32 cellular contexts compared by ENCODE assay signal in the genomic region with DNA sequence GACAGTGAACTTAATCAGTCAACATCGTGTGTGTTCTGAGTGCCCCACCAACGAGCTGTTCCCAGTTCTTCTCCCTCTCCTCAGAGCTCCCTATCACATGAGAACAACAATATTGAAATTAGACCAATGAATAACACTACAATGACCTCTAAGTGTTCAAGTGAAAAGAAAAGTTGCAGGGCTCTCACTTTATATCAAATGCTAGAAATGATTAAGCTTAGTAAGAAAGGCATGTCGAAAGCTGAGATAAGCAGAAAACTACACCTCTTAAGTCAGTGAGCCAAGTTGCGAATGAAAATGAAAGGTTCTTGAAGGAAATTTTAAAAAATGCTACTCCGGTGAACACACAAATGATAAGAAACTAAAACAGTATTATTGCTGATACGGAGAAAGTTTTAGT.
"Had no signal": no experiment of that assay in that cellular context is flagged by ENCODE, and none has a peak within 500 bp of the region (broad histone marks: within the 10 kb centered on the region; RNA-seq: fewer than 3 reads in every experiment).

No MANE protein-coding gene starts in this region.

- H3K4me3 ChIP-seq: adrenal gland, body of pancreas, breast epithelium had no signal

- DNase-seq: activated B cell treated with CpG ODN at 0.5 μM for 24 hours; activated CD4-positive, alpha-beta memory T cell treated with anti-CD3 and anti-CD28 coated beads for 36 hours; activated CD4-positive, alpha-beta T cell treated with anti-CD3 and anti-CD28 coated beads for 4 hours; activated CD4-positive, alpha-beta T cell treated with anti-CD3 and anti-CD28 coated beads, Interleukin-2, amount 10 ng/mL, durations not matched to agents 24 days and 14 days; activated CD4-positive, alpha-beta T cell treated with anti-CD3 and anti-CD28 coated beads, Interleukin-2, amount 50 U/mL, for 1 hour; activated CD4-positive, alpha-beta T cell treated with anti-CD3 and anti-CD28 coated beads, Interleukin-2, amount 50 U/mL, for 4 hours; activated CD4-positive, CD25-positive, alpha-beta regulatory T cell treated with anti-CD3 and anti-CD28 coated beads, Interleukin-2, amount 50 U/mL, for 72 hours; activated CD8-positive, alpha-beta memory T cell treated with anti-CD3 and anti-CD28 coated beads, Interleukin-2, amount 50 U/mL, for 4 hours; activated CD8-positive, alpha-beta T cell treated with anti-CD3 and anti-CD28 coated beads for 36 hours; activated effector memory CD4-positive, alpha-beta T cell treated with anti-CD3 and anti-CD28 coated beads, Interleukin-2, amount 50 U/mL, for 16 hours; activated gamma-delta T cell treated with Interleukin-2 at 50 U/mL for 16 hours; activated naive CD4-positive, alpha-beta T cell; activated naive CD4-positive, alpha-beta T cell treated with anti-CD3 and anti-CD28 coated beads for 36 hours; activated naive CD4-positive, alpha-beta T cell treated with anti-CD3 and anti-CD28 coated beads, Interleukin-2, amount 50 U/mL, for 16 hours; activated naive CD8-positive, alpha-beta T cell treated with anti-CD3 and anti-CD28 coated beads for 36 hours; activated T-cell treated with anti-CD3 and anti-CD28 coated beads for 4 hours; activated T-cell treated with anti-CD3 and anti-CD28 coated beads, Interleukin-2, amount 50 U/mL, for 1 hour; activated T-cell treated with anti-CD3 and anti-CD28 coated beads, Interleukin-2, amount 50 U/mL, for 4 hours; activated T-cell treated with anti-CD3 and anti-CD28 coated beads, Interleukin-2, amount 50 U/mL, for 72 hours; adrenal gland; amniotic stem cell; aorta; body of pancreas; brain microvascular endothelial cell; central memory CD4-positive, alpha-beta T cell; T-helper 1 cell; T-helper 2 cell; T-helper 9 cell had no signal

- H3K27me3 ChIP-seq: adrenal gland, body of pancreas, brain microvascular endothelial cell, breast epithelium had no signal

- H3K27ac ChIP-seq: adrenal gland, body of pancreas, brain microvascular endothelial cell, breast epithelium, VCaP had no signal

- H3K4me1 ChIP-seq: adrenal gland, body of pancreas, breast epithelium had no signal

- H3K9me3 ChIP-seq: adrenal gland, body of pancreas, breast epithelium had no signal

- H3K36me3 ChIP-seq: adrenal gland, brain microvascular endothelial cell, breast epithelium had no signal

- ATAC-seq: activated CD8-positive, alpha-beta T cell treated with anti-CD3 and anti-CD28 coated beads for 36 hours; activated naive CD4-positive, alpha-beta T cell treated with anti-CD3 and anti-CD28 coated beads, Interleukin-2, amount 50 U/mL, for 72 hours; activated T-cell treated with anti-CD3 and anti-CD28 coated beads, Interleukin-2, amount 50 U/mL, for 4 hours; activated T-cell treated with anti-CD3 and anti-CD28 coated beads, Interleukin-2, amount 50 U/mL, for 72 hours; activated T-helper 17 cell treated with anti-CD3 and anti-CD28 coated beads, Interleukin-2, amount 50 U/mL, for 72 hours; body of pancreas had no signal
